ENCODE assay signal across 27 cellular contexts in the genomic region with DNA sequence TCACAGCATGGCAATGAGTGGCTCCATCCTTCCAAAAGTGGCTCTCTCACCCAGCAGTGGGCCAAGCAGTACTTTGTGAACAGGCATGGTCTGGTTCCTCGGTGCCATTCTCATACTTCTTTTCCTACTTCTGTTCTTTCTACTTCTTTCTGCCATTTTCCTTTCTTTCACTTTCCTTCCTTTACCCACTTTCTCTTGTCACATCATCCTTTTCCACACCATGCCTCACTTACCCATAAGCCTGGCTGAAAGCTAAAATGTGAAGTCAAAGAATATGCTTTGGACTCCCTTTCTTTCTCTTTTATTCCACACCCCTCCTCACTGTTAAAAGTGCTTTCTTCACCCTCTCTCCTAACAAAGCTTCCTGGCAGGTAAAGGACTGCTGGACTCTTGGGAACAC. TPM values are rescaled to one million over a fixed set of nuclear protein-coding genes. Genes with fewer than 3 reads are reported as not detected.
"Had no signal": no experiment of that assay in that cellular context is flagged by ENCODE, and none has a peak within 500 bp of the region (broad histone marks: within the 10 kb centered on the region; RNA-seq: fewer than 3 reads in every experiment).

No MANE protein-coding gene starts in this region.

- H2AFZ ChIP-seq: parathyroid adenoma had no signal

- DNase-seq: nephron progenitor cell; occipital lobe; ovary; psoas muscle; right lobe of liver; sigmoid colon; small intestine; stimulated activated CD4-positive, alpha-beta T cell treated with anti-CD3 and anti-CD28 coated beads, Interleukin-15, amount 100 ng/mL, for 24 hours; stimulated activated CD4-positive, alpha-beta T cell treated with anti-CD3 and anti-CD28 coated beads, Interleukin-2, amount 100 ng/mL, for 24 hours; stimulated activated CD4-positive, alpha-beta T cell treated with anti-CD3 and anti-CD28 coated beads, Interleukin-2, amount 100 ng/mL, for 48 hours; stimulated activated CD4-positive, alpha-beta T cell treated with anti-CD3 and anti-CD28 coated beads, Interleukin-4, amount 100 ng/mL, for 24 hours; stimulated activated naive B cell treated with anti-CD40 and anti-IgM and Interleukin-4, amounts not matched to agents 10 μg/mL and 1 μg/mL and 100 μg/mL, for 72 hours; stimulated activated naive CD4-positive, alpha-beta T cell treated with Interleukin-2 at 50 U/mL for 16 hours; stomach; thyroid gland; trophoblast cell; upper lobe of left lung had no signal

- H3K9me3 ChIP-seq: ovary, psoas muscle, sigmoid colon, stomach, thoracic aorta, thyroid gland, tibial nerve, upper lobe of left lung, vagina had no signal

- H3K4me3 ChIP-seq: ovary, psoas muscle, right lobe of liver, sigmoid colon, stomach, thoracic aorta, thyroid gland, tibial nerve, upper lobe of left lung, vagina had no signal

- H3K27me3 Mint-ChIP-seq: progenitor cell of endocrine pancreas had no signal

- H3K27me3 ChIP-seq: ovary, right lobe of liver, sigmoid colon, stomach, thyroid gland, tibial nerve, upper lobe of left lung, vagina had no signal

- H3K4me1 Mint-ChIP-seq: stimulated activated effector memory CD8-positive, alpha-beta T cell treated with anti-CD3 and anti-CD28 coated beads, Interleukin-12 subunit alpha, Interleukin-12 subunit beta, amount 100 ng/mL, for 72 hours; stimulated activated naive B cell treated with anti-CD40 and anti-IgM and Interleukin-4, amounts not matched to agents 10 μg/mL and 1 μg/mL and 100 μg/mL, for 72 hours had no signal

- H3K4me1 ChIP-seq: parathyroid adenoma, psoas muscle, right lobe of liver, sigmoid colon, stomach, thyroid gland, upper lobe of left lung, vagina had no signal

- H3K9me3 Mint-ChIP-seq: nephron progenitor cell; stimulated activated naive CD8-positive, alpha-beta T cell treated with anti-CD3 and anti-CD28 coated beads, Interleukin-15, Interleukin-2, amounts not matched to agents 100 ng/mL and 50 ng/mL, for 24 hours had no signal

- H3K27ac ChIP-seq: ovary, parathyroid adenoma, psoas muscle, right lobe of liver, sigmoid colon, stomach, thoracic aorta, thyroid gland, tibial nerve, upper lobe of left lung, vagina had no signal

- H3K36me3 ChIP-seq: ovary, right lobe of liver, sigmoid colon, stomach, thoracic aorta, thyroid gland, tibial nerve, upper lobe of left lung, vagina had no signal

- H3K79me2 ChIP-seq: parathyroid adenoma had no signal

- H3K4me3 Mint-ChIP-seq: natural killer cell treated with Interleukin-12 subunit alpha and Interleukin-12 subunit beta and Interleukin-15 and Interleukin-18, amount 100 ng/mL, for 72 hours; nephron progenitor cell; neural crest cell; stimulated activated effector memory CD8-positive, alpha-beta T cell treated with anti-CD3 and anti-CD28 coated beads, Interleukin-12 subunit alpha, Interleukin-12 subunit beta, amount 100 ng/mL, for 72 hours; stimulated activated naive B cell treated with anti-CD40 and anti-IgM and Interleukin-4, amounts not matched to agents 10 μg/mL and 1 μg/mL and 100 μg/mL, for 72 hours; stimulated activated naive CD8-positive, alpha-beta T cell treated with anti-CD3 and anti-CD28 coated beads, Interleukin-15, Interleukin-2, amounts not matched to agents 100 ng/mL and 50 ng/mL, for 24 hours had no signal

- H3K36me3 Mint-ChIP-seq: natural killer cell treated with Interleukin-12 subunit alpha and Interleukin-12 subunit beta and Interleukin-15 and Interleukin-18, amount 100 ng/mL, for 72 hours; stimulated activated effector memory CD8-positive, alpha-beta T cell treated with anti-CD3 and anti-CD28 coated beads, Interleukin-12 subunit alpha, Interleukin-12 subunit beta, amount 100 ng/mL, for 72 hours; stimulated activated naive B cell treated with anti-CD40 and anti-IgM and Interleukin-4, amounts not matched to agents 10 μg/mL and 1 μg/mL and 100 μg/mL, for 72 hours had no signal

- H3K27ac Mint-ChIP-seq: natural killer cell treated with Interleukin-12 subunit alpha and Interleukin-12 subunit beta and Interleukin-15 and Interleukin-18, amount 100 ng/mL, for 72 hours; nephron progenitor cell; progenitor cell of endocrine pancreas; stimulated activated effector memory CD8-positive, alpha-beta T cell treated with anti-CD3 and anti-CD28 coated beads, Interleukin-12 subunit alpha, Interleukin-12 subunit beta, amount 100 ng/mL, for 72 hours; stimulated activated naive B cell treated with anti-CD40 and anti-IgM and Interleukin-4, amounts not matched to agents 10 μg/mL and 1 μg/mL and 100 μg/mL, for 72 hours; stimulated activated naive CD8-positive, alpha-beta T cell treated with anti-CD3 and anti-CD28 coated beads, Interleukin-15, Interleukin-2, amounts not matched to agents 100 ng/mL and 50 ng/mL, for 24 hours had no signal

- ATAC-seq: natural killer cell treated with Interleukin-12 subunit alpha and Interleukin-12 subunit beta and Interleukin-15 and Interleukin-18, amount 100 ng/mL, for 72 hours; psoas muscle; right cardiac atrium; right lobe of liver; stimulated activated effector memory CD8-positive, alpha-beta T cell treated with anti-CD3 and anti-CD28 coated beads, Interleukin-12 subunit alpha, Interleukin-12 subunit beta, amount 100 ng/mL, for 72 hours; stimulated activated naive B cell treated with anti-CD40 and anti-IgM and Interleukin-4, amounts not matched to agents 10 μg/mL and 1 μg/mL and 100 μg/mL, for 72 hours had no signal

- H3K9ac ChIP-seq: parathyroid adenoma had no signal

RNA-seq across cellular contexts. Expression of gene PTHLH, which starts 57.0 kb away (rescaled TPM):
- total RNA-seq: natural killer cell treated with Interleukin-12 subunit alpha and Interleukin-12 subunit beta and Interleukin-15 and Interleukin-18, amount 100 ng/mL, for 72 hours; occipital lobe; right lobe of liver had no signal
